ENCODE assay signal across 8 cellular contexts in genomic region chr15:98658831-98659699, GRCh38. TPM values are rescaled to one million over a fixed set of nuclear protein-coding genes. Genes with fewer than 3 reads are reported as not detected.
A peak's percentile ranks its signal among the peaks of the same experiment; 100 is the strongest.
DNase-seq lines count a peak whose midpoint lies in the region; ATAC-seq lines count a peak whose summit lies in the region.

No MANE protein-coding gene starts in this region.

- intact Hi-C loops in Right ventricle myocardium inferior (cut with DNase I), result no loop called here
- intact Hi-C loops in cardiac septum (cut with DNase I), result no loop called here

- DNase-seq in Right ventricle myocardium inferior (ENCODE audit: missing footprints), result no peak
- DNase-seq in cardiac septum (ENCODE audit: low spot score), result no peak
- DNase-seq in HT-29 (ENCODE audit: low spot score), result peak; percentile 85
- peak; percentile 42 to 43 for DNase-seq in SHP77 (lab: John Stamatoyannopoulos, UW)
- peak; percentile 6 for DNase-seq in effector CD8-positive, alpha-beta T cell (lab: John Stamatoyannopoulos, UW)
- DNase-seq in midbrain (lab: John Stamatoyannopoulos, UW), result peak; percentile 48
- DNase-seq in GOT3 (lab: John Stamatoyannopoulos, UW), result no peak

- ATAC-seq in Right ventricle myocardium inferior (peak; percentile 66), GM21526 (IDR thresholded peaks at IDR 0.05; ENCODE audit: low FRiP score, unreplicated experiment) (peak; percentile 98)

RNA-seq across cellular contexts. Expression of gene IGF1R, which starts 10.7 kb away (rescaled TPM):
- total RNA-seq in Right ventricle myocardium inferior (26.3 TPM), cardiac septum (57.2 TPM)
- total RNA-seq in HT-29 (2014; rRNA removed; shearing (Covaris generic)), result 31.6 and 33.2 TPM in 2 replicates

Comparison
In these comparisons a context has a peak if more than half of its experiments do, and no peak if none do; other contexts are left out.
1. DNase-seq: peak in HT-29 (single experiment), SHP77 (2 of 2), effector CD8-positive, alpha-beta T cell (single experiment) and midbrain (single experiment); none in Right ventricle myocardium inferior (single experiment), cardiac septum (single experiment) and GOT3 (single experiment).